Comparison of ENCODE assay signal across 22 cellular contexts in the genomic region with DNA sequence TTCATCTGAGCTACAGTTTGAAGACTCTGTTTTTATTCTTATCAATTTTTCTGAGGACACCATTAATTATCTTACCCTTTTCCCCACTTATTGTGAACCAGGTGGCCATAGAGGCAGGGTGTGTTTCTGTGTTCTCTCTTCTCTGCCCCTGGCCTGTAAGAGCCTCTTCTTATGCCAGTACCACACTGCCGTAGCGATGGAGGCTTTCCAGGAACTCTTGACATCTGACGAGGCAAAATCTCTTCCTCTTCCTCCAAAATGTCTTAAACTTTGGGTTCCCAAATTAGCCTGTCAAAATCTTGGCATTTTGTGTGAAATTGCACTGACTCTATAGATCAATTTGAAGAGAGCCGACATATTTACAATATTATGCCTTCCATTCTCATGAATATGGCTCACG. TPM values are rescaled to one million over a fixed set of nuclear protein-coding genes. Genes with fewer than 3 reads are reported as not detected.
A peak's percentile ranks its signal among the peaks of the same experiment; 100 is the strongest.
DNase-seq lines count a peak whose midpoint lies in the region; ATAC-seq, FAIRE-seq and TF ChIP-seq lines count a peak whose summit lies in the region.
"Had no signal": no experiment of that assay in that cellular context is flagged by ENCODE, and none has a peak within 500 bp of the region (broad histone marks: within the 10 kb centered on the region; RNA-seq: fewer than 3 reads in every experiment).

No MANE protein-coding gene starts in this region.

- H3K4me2 ChIP-seq in DND-41 (ENCODE audit: insufficient read depth, low read length), result peak overlapping the region; percentile 30; the same call in 1 of the 2 replicates

- peaks cover 82% of the 10 kb centered on the region for H3K36me3 Mint-ChIP-seq in activated T-helper 17 cell treated with anti-CD3 and anti-CD28 coated beads, Interleukin-2, amount 50 U/mL, for 72 hours (ENCODE audit: low read depth)
- peaks cover 27 to 67% (median 55%) of the 10 kb centered on the region in 5 donors for H3K36me3 Mint-ChIP-seq in naive thymus-derived CD4-positive, alpha-beta T cell

- no peaks in the 10 kb centered on the region for H4K20me1 ChIP-seq in DND-41 (ENCODE audit: insufficient read depth, low read length)

- peak overlapping the region; percentile 46 for H3K27ac Mint-ChIP-seq in activated T-helper 17 cell treated with anti-CD3 and anti-CD28 coated beads, Interleukin-2, amount 50 U/mL, for 72 hours
- peak overlapping the region; percentile 15 to 99 (median 84) for H3K27ac Mint-ChIP-seq in naive thymus-derived CD4-positive, alpha-beta T cell

- H3K9ac ChIP-seq in DND-41 (ENCODE audit: low read depth, low read length), result no peak overlapping the region

- POLR2A ChIA-PET in naive thymus-derived CD4-positive, alpha-beta T cell (lab: Charles Lee), result interaction anchor here (3.9 to 5.3 kb wide), 2 partner anchors 12 to 112 kb away, joined by 32 to 52 read pairs; a partner anchor contains a TSS

- H3K79me2 ChIP-seq in DND-41 (ENCODE audit: insufficient read depth, low read length), result peaks cover 80% of the 10 kb centered on the region

- H3K9me3 Mint-ChIP-seq in activated T-helper 17 cell treated with anti-CD3 and anti-CD28 coated beads, Interleukin-2, amount 50 U/mL, for 72 hours, result no peaks in the 10 kb centered on the region
- H3K9me3 Mint-ChIP-seq in naive thymus-derived CD4-positive, alpha-beta T cell, result peaks cover 0 to 2% (median 0%) of the 10 kb centered on the region in 11 donors
- H3K9me3 Mint-ChIP-seq: neural crest cell had no signal

- peak overlapping the region; percentile 100 for H3K4me3 Mint-ChIP-seq in activated T-helper 17 cell treated with anti-CD3 and anti-CD28 coated beads, Interleukin-2, amount 50 U/mL, for 72 hours
- H3K4me3 Mint-ChIP-seq in naive thymus-derived CD4-positive, alpha-beta T cell, result peak overlapping the region; percentile 81 to 100 (median 93)
- H3K4me3 Mint-ChIP-seq: neural crest cell had no signal

- no peaks in the 10 kb centered on the region for H3K9me3 ChIP-seq in DND-41 (ENCODE audit: insufficient read depth, low read length, severe bottlenecking)
- H3K9me3 ChIP-seq in naive thymus-derived CD4-positive, alpha-beta T cell (ENCODE audit: control insufficient read depth in 2 of 3, low read length in 3 of 3), result no peaks in the 10 kb centered on the region
- H3K9me3 ChIP-seq: MG63, tibial nerve had no signal

- H3K27ac ChIP-seq in DND-41 (ENCODE audit: low read length), result 0 out of 2 replicates have a peak overlapping the region, but pooled peaks have one; percentile 4
- H3K27ac ChIP-seq in naive thymus-derived CD4-positive, alpha-beta T cell (ENCODE audit: low read depth, low read length), result peak overlapping the region; percentile 24
- H3K27ac ChIP-seq: C4-2B, tibial nerve, VCaP had no signal

- ATAC-seq in DND-41 (ENCODE audit: insufficient read depth, low read depth), result no peak
- ATAC-seq in activated T-helper 17 cell treated with anti-CD3 and anti-CD28 coated beads, Interleukin-2, amount 50 U/mL, for 72 hours (replicated peaks), result no peak
- no peak for ATAC-seq in naive thymus-derived CD4-positive, alpha-beta T cell
- ATAC-seq: PC-3, right cardiac atrium had no signal

- FAIRE-seq in HTR-8/SVneo (lab: Jason Lieb, UNC), result no peak
- FAIRE-seq: colon, frontal cortex, H1 had no signal

- DNase-seq in CD1c-positive myeloid dendritic cell (ENCODE audit: extremely low spot score), result peak; percentile 51
- no peak for DNase-seq in DND-41
- no peak for DNase-seq in naive thymus-derived CD4-positive, alpha-beta T cell
- DNase-seq in HTR-8/SVneo (ENCODE audit: insufficient read length, low spot score), result no peak
- no peak for DNase-seq in inferior parietal cortex (ENCODE audit: extremely low spot score)
- DNase-seq in cortex of kidney (lab: John Stamatoyannopoulos, UW), result no peak
- DNase-seq in NCI-H524 (lab: John Stamatoyannopoulos, UW), result no peak
- DNase-seq: aorta; MG63; NCI-H2029; NCI-H526 treated with DMSO at 0.1 percent for 48 hours; PC-3; stimulated activated CD4-positive, alpha-beta T cell treated with anti-CD3 and anti-CD28 coated beads, Interleukin-2, amount 100 ng/mL, for 24 hours had no signal

- no peak overlapping the region for H3K4me3 ChIP-seq in DND-41 (ENCODE audit: low read depth in 1 of 2, low read length in 2 of 2)
- H3K4me3 ChIP-seq in naive thymus-derived CD4-positive, alpha-beta T cell (ENCODE audit: low read length), result no peak overlapping the region
- H3K4me3 ChIP-seq: MG63, tibial nerve had no signal

- H3K4me1 Mint-ChIP-seq in activated T-helper 17 cell treated with anti-CD3 and anti-CD28 coated beads, Interleukin-2, amount 50 U/mL, for 72 hours, result peaks cover 62% of the 10 kb centered on the region
- peaks cover 68 to 97% (median 92%) of the 10 kb centered on the region in 7 donors for H3K4me1 Mint-ChIP-seq in naive thymus-derived CD4-positive, alpha-beta T cell
- H3K4me1 Mint-ChIP-seq: neural crest cell had no signal

- intact Hi-C loops in naive thymus-derived CD4-positive, alpha-beta T cell (cut with micrococcal nuclease), result no loop called here

- CTCF ChIA-PET in naive thymus-derived CD4-positive, alpha-beta T cell (lab: Charles Lee), result interaction anchor here (0.5 to 0.6 kb wide), 2 partner anchors 111 to 481 kb away, joined by 3 to 4 read pairs; a partner anchor contains a TSS

- peaks cover 55% of the 10 kb centered on the region for H3K4me1 ChIP-seq in DND-41 (ENCODE audit: insufficient read depth, low read length)
- peaks cover 17 to 46% of the 10 kb centered on the region in 2 donors for H3K4me1 ChIP-seq in naive thymus-derived CD4-positive, alpha-beta T cell (ENCODE audit: control insufficient read depth in 2 of 2, insufficient read depth in 2 of 2, low read length in 2 of 2)

- no peak for TF ChIP-seq CTCF in DND-41 (IDR thresholded peaks at IDR 0.05; ENCODE audit: borderline replicate concordance, extremely low read depth, low read length, poor library complexity, severe bottlenecking)

- peaks cover 22% of the 10 kb centered on the region for H3K36me3 ChIP-seq in DND-41 (ENCODE audit: insufficient read depth, low read length)
- H3K36me3 ChIP-seq in naive thymus-derived CD4-positive, alpha-beta T cell (ENCODE audit: control insufficient read depth in 2 of 3, insufficient read depth in 3 of 3, low read length in 3 of 3), result peaks cover 0 to 9% (median 0%) of the 10 kb centered on the region in 3 experiments

- no peaks in the 10 kb centered on the region for H3K27me3 ChIP-seq in DND-41 (ENCODE audit: insufficient read depth, low read length, poor library complexity)
- no peaks in the 10 kb centered on the region for H3K27me3 ChIP-seq in naive thymus-derived CD4-positive, alpha-beta T cell (ENCODE audit: control insufficient read depth in 2 of 2, insufficient read depth in 2 of 2, low read length in 2 of 2)
- H3K27me3 ChIP-seq: MG63, tibial nerve had no signal

- no peak overlapping the region for H2AFZ ChIP-seq in DND-41 (ENCODE audit: low read depth, low read length)

- H3K27me3 Mint-ChIP-seq in activated T-helper 17 cell treated with anti-CD3 and anti-CD28 coated beads, Interleukin-2, amount 50 U/mL, for 72 hours, result no peaks in the 10 kb centered on the region
- no peaks in the 10 kb centered on the region for H3K27me3 Mint-ChIP-seq in naive thymus-derived CD4-positive, alpha-beta T cell

RNA-seq across cellular contexts. Expression of a gene that starts 3.2 kb away (rescaled TPM):
- total RNA-seq in activated T-helper 17 cell treated with anti-CD3 and anti-CD28 coated beads, Interleukin-2, amount 50 U/mL, for 72 hours, result 10 to 100 TPM; 45.1 to 70.4 TPM
- total RNA-seq in naive thymus-derived CD4-positive, alpha-beta T cell, result 100 to 1,000 TPM in 2 of 5 experiments, 10 to 100 TPM in 3; 62.8 to 121 (median 89.5) TPM
- polyA plus RNA-seq in naive thymus-derived CD4-positive, alpha-beta T cell, result 10 to 100 TPM; 34.1 to 42.4 TPM
